2 cellular contexts compared by ENCODE assay signal in genomic region chr19:21383980-21384582, GRCh38.
TF ChIP-seq lines count a peak whose summit lies in the region.

No MANE protein-coding gene starts in this region.

TF ChIP-seq in HepG2, 621 proteins besides CTCF, POLR2A, EP300 and RAD21:
- TF ChIP-seq ZNF274 (CRISPR knock-in tag; IDR thresholded peaks at IDR 0.05) (peak; percentile 33; the same call in 1 of the 2 replicates), ZNF709 (CRISPR knock-in tag; IDR thresholded peaks at IDR 0.05) (no peak)

TF ChIP-seq in GM12878, 131 proteins besides CTCF, POLR2A, EP300 and RAD21:
- TF ChIP-seq ZNF274 (IDR thresholded peaks at IDR 0.05; ENCODE audit: insufficient read depth, insufficient read length) (peak; percentile 58), NR2C1 (IDR thresholded peaks at IDR 0.05) (no peak)
TF ChIP-seq in GM12878: peak in this region for 1.
